1 cellular context compared by ENCODE assay signal in the genomic region with DNA sequence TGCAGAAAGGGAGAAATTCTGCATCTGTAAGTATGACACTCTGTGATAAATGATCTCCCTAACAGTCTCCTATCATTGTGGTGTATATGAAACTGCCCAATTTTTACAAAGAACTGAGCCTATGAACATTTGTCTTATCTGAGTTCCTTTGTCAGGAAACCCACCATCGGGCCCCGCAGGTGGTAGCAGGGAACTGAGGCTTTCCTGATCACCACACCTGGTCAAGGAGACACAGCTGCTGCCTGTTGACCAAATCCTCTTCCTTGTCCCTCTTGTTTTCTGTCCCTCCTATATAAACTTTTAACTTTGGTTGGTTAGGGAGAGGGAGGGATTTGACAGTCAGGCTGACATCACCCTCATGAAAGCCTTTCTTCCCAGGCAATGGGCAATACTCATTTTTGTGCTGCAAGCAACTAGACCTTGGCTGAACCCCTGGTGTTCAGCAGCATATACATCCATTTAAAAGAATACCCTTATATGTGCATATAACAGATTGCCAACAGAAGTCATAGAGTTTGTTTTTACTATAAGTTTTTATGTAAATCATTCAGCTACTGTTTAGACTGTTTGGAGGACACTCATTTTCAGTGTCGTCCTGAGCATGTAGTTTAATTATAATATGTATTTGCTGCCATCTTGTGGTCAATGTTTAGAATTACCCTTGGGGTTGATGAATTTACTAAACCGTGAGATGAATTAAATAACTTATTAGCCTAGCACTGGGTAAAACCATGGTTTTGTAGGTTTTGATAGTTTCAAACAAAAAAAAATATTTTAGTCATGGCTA.
A peak's percentile ranks its signal among the peaks of the same experiment; 100 is the strongest.
TF ChIP-seq lines count a peak whose summit lies in the region.

No MANE protein-coding gene starts in this region.

TF ChIP-seq in HepG2, 621 proteins besides CTCF, POLR2A, EP300 and RAD21 (continued from another document):
- TF ChIP-seq RORA (CRISPR knock-in tag; IDR thresholded peaks at IDR 0.05) (no peak), ZNF367 (CRISPR knock-in tag; IDR thresholded peaks at IDR 0.05; ENCODE audit: borderline replicate concordance) (no peak), STAG1 (CRISPR knock-in tag; IDR thresholded peaks at IDR 0.05) (peak; percentile 90)
